Comparison of ENCODE assay signal across 17 cellular contexts in the genomic region with DNA sequence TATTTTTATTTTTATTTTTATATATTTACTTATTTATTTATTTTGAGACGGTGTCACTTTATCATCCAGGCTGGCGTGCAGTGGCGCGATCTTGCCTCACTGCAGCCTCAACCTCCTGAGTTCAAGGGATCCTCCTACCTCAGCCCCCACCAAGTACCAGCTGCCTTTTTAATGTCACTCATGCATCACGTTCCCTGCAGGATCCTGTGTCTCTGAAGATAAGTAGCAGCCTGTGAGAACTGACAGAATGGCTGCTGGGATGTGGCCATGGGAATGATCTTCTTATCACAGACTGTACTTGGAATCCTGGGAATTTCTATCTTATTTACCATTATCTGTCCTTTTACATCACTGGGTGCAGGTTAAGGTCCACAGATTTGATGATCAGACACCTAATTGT.
"Had no signal": no experiment of that assay in that cellular context is flagged by ENCODE, and none has a peak within 500 bp of the region (broad histone marks: within the 10 kb centered on the region; RNA-seq: fewer than 3 reads in every experiment).

No MANE protein-coding gene starts in this region.

- H3K27ac ChIP-seq: foreskin keratinocyte, left lung, tibial artery had no signal

- H3K27ac Mint-ChIP-seq: activated CD4-positive, alpha-beta T cell treated with anti-CD3 and anti-CD28 coated beads, Interleukin-2, amount 10 ng/mL, durations not matched to agents 7 days and 5 days; activated CD8-positive, alpha-beta T cell treated with anti-CD3 and anti-CD28 coated beads, Interleukin-2, amount 10 ng/mL, durations not matched to agents 7 days and 5 days; activated naive CD8-positive, alpha-beta T cell treated with anti-CD3 and anti-CD28 coated beads, Interleukin-2, amount 10 ng/mL, durations not matched to agents 7 days and 5 days; activated T-cell treated with anti-CD3 and anti-CD28 coated beads, Interleukin-2, amount 50 U/mL, for 24 hours; activated T-helper 2 cell treated with anti-CD3 and anti-CD28 coated beads, Interferon-gamma antibody, Interleukin-2, Interleukin-4, amounts not matched to agents 10 μg/mL and 5 μg/mL and 100 μg/mL, durations not matched to agents 14 hours and 24 hours and 36 hours; nephron progenitor cell had no signal

- H3K36me3 ChIP-seq: left lung, tibial artery had no signal

- DNase-seq: activated CD4-positive, alpha-beta T cell treated with anti-CD3 and anti-CD28 coated beads, Interleukin-2, amount 10 ng/mL, durations not matched to agents 7 days and 5 days; activated CD8-positive, alpha-beta T cell treated with anti-CD3 and anti-CD28 coated beads, Interleukin-2, amount 10 ng/mL, durations not matched to agents 7 days and 5 days; activated naive CD4-positive, alpha-beta T cell treated with Interleukin-2 at 50 U/mL for 16 hours; activated naive CD8-positive, alpha-beta T cell treated with anti-CD3 and anti-CD28 coated beads, Interleukin-2, amount 10 ng/mL, durations not matched to agents 7 days and 5 days; activated T-cell treated with anti-CD3 and anti-CD28 coated beads, Interleukin-2, amount 50 U/mL, for 24 hours; foreskin keratinocyte; kidney; left lung; mammary epithelial cell; nephron progenitor cell; stimulated activated CD4-positive, alpha-beta T cell treated with anti-CD3 and anti-CD28 coated beads, Interleukin-12 subunit alpha, Interleukin-12 subunit beta, amount 100 ng/mL, for 4 hours; stimulated activated CD4-positive, alpha-beta T cell treated with anti-CD3 and anti-CD28 coated beads, Interleukin-1b, Interleukin-23, amount 100 ng/mL, for 48 hours; stimulated activated naive CD8-positive, alpha-beta T cell treated with anti-CD3 and anti-CD28 coated beads, Interleukin-15, Interleukin-2, amounts not matched to agents 100 U/mL and 50 U/mL, for 24 hours; T-helper 9 cell; tibial artery had no signal

- H3K4me1 ChIP-seq: foreskin keratinocyte had no signal

- H3K27me3 ChIP-seq: foreskin keratinocyte, left lung, tibial artery had no signal

- H3K4me3 ChIP-seq: left lung, tibial artery had no signal

- H3K9me3 ChIP-seq: tibial artery had no signal

- ATAC-seq: activated CD4-positive, CD25-positive, alpha-beta regulatory T cell treated with anti-CD3 and anti-CD28 coated beads, Interleukin-2, amount 50 U/mL, for 24 hours; activated CD8-positive, alpha-beta T cell treated with anti-CD3 and anti-CD28 coated beads, Interleukin-2, amount 10 ng/mL, durations not matched to agents 7 days and 5 days; foreskin keratinocyte; stimulated activated naive CD8-positive, alpha-beta T cell treated with anti-CD3 and anti-CD28 coated beads, Interleukin-15, Interleukin-2, amounts not matched to agents 100 U/mL and 50 U/mL, for 24 hours had no signal

- H3K27me3 Mint-ChIP-seq: activated CD4-positive, alpha-beta T cell treated with anti-CD3 and anti-CD28 coated beads, Interleukin-2, amount 10 ng/mL, durations not matched to agents 7 days and 5 days; activated naive CD8-positive, alpha-beta T cell treated with anti-CD3 and anti-CD28 coated beads, Interleukin-2, amount 10 ng/mL, durations not matched to agents 7 days and 5 days; activated T-cell treated with anti-CD3 and anti-CD28 coated beads, Interleukin-2, amount 50 U/mL, for 24 hours had no signal

- H3K4me3 Mint-ChIP-seq: activated CD4-positive, alpha-beta T cell treated with anti-CD3 and anti-CD28 coated beads, Interleukin-2, amount 10 ng/mL, durations not matched to agents 7 days and 5 days; activated CD8-positive, alpha-beta T cell treated with anti-CD3 and anti-CD28 coated beads, Interleukin-2, amount 10 ng/mL, durations not matched to agents 7 days and 5 days; activated naive CD8-positive, alpha-beta T cell treated with anti-CD3 and anti-CD28 coated beads, Interleukin-2, amount 10 ng/mL, durations not matched to agents 7 days and 5 days; activated T-cell treated with anti-CD3 and anti-CD28 coated beads, Interleukin-2, amount 50 U/mL, for 24 hours; nephron progenitor cell had no signal
